ENCODE assay signal across 8 cellular contexts in the genomic region with DNA sequence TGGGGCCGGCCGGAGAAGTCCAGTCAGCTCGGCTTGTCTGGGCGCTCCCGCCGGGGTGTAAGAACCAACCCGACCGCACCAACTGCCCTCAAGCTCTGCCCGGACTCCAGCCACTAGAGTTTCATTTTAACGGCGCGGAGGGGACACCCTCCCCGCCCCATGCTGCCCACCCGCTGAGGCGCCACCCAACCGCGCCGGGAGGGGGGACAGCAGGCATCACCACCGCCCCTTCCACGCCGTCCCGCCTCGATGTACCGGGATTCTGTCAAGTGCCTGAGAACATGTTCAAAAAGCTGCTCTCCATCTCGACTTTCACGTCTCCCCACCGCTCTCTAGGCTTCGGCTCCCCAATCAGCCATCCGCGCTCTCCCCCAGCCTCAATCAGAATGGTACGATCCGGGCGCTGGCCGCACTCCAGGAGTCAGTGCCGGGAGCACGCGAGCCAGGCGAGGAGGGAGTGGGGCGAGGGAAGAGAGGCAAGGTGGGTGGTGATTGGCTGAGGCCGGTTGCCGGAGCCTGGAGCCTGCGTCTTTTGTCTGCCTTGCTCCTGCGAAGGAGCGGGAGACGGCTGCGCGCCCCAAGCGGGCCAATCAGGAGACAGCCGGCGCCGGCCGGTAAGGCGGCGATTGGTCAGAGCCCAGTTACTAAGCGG. TPM values are rescaled to one million over a fixed set of nuclear protein-coding genes. Genes with fewer than 3 reads are reported as not detected.
A peak's percentile ranks its signal among the peaks of the same experiment; 100 is the strongest.
DNase-seq lines count a peak whose midpoint lies in the region; ATAC-seq, FAIRE-seq and TF ChIP-seq lines count a peak whose summit lies in the region.

Gene PIK3R3, minus strand, starts transcription at position 101 of the 652 bp plus-strand sequence. CDS start 677 bp downstream, outside the sequence.

- peak; percentile 94 for FAIRE-seq in GM12891 (lab: Jason Lieb, UNC)

- intact Hi-C loops in left cardiac atrium (cut with DNase I) (loop anchor here (5.0 kb wide), 2 partner anchors 40 to 45 kb away; partner anchors contain the start of genes P3R3URF (in 1 of the 2) and TSPAN1 (in 1 of the 2)), posterior vena cava (cut with DNase I) (loop anchor here (5.0 kb wide), 2 partner anchors 40 to 95 kb away; no protein-coding TSS in a partner anchor), upper lobe of right lung (cut with DNase I) (no loop called here)

- H3K4me3 ChIP-seq in upper lobe of right lung: peak within 1 kb of the TSS; percentile 80

- TF ChIP-seq CTCF in upper lobe of right lung (IDR thresholded peaks at IDR 0.05): peak; percentile 28

- H3K27me3 ChIP-seq in upper lobe of right lung: peaks cover 21% of the 10 kb centered on the region

- peak; percentile 95 for TF ChIP-seq POLR2A in GM12891 (IDR thresholded peaks at IDR 0.05; ENCODE audit: low read depth, low read length)

- H3K9me3 ChIP-seq in upper lobe of right lung: no peaks in the 10 kb centered on the region

- H3K36me3 ChIP-seq in upper lobe of right lung: no peaks in the 10 kb centered on the region

- peak; percentile 88 for DNase-seq in GM12891 (ENCODE audit: insufficient read length, low spot score)
- DNase-seq in NCI-H1436 (lab: John Stamatoyannopoulos, UW): peak; percentile 98
- DNase-seq in T-helper 1 cell: peak; percentile 62 to 96 (median 71)
- DNase-seq in amygdala (lab: John Stamatoyannopoulos, UW): peak; percentile 85 to 99 (median 97)
- DNase-seq in left cardiac atrium: peak; percentile 98
- DNase-seq in posterior vena cava (ENCODE audit: low spot score): peak; percentile 99
- DNase-seq in upper lobe of right lung: peak; percentile 99

- H3K27ac ChIP-seq in upper lobe of right lung: peak within 1 kb of the TSS; percentile 97

- peaks cover 16% of the 10 kb centered on the region for H3K4me1 ChIP-seq in upper lobe of right lung

- ATAC-seq in HG02798 (IDR thresholded peaks at IDR 0.05; ENCODE audit: poor library complexity, unreplicated experiment) (peak; percentile 90), left cardiac atrium (peak; percentile 98 to 99), upper lobe of right lung (peak; percentile 99)

TF ChIP-seq in GM12891, 5 proteins besides CTCF, POLR2A, EP300 and RAD21:
- TF ChIP-seq PAX5 (IDR thresholded peaks at IDR 0.05; ENCODE audit: insufficient read depth, low read length, severe bottlenecking): peak; percentile 4
- peak; percentile 76; the same call in 1 of the 2 replicates for TF ChIP-seq POU2F2 (IDR thresholded peaks at IDR 0.05; ENCODE audit: low read depth, low read length)
- peak; percentile 88 for TF ChIP-seq TAF1 (IDR thresholded peaks at IDR 0.05; ENCODE audit: low read depth, low read length)
- no peak for TF ChIP-seq SPI1 (IDR thresholded peaks at IDR 0.05; ENCODE audit: low read depth, low read length)
- peak; percentile 95 for TF ChIP-seq POLR2AphosphoS5 (IDR thresholded peaks at IDR 0.05; ENCODE audit: low read depth, low read length)
TF ChIP-seq in GM12891: peak in this region for 4.

RNA-seq across cellular contexts. Expression of gene PIK3R3, which starts in this region (rescaled TPM):
- polyA plus RNA-seq in GM12891 (2012; ENCODE audit: low read depth, missing spikeins): 5.9 TPM
- total RNA-seq in left cardiac atrium (10 to 100 TPM; 34.9 to 50.9 TPM), posterior vena cava (10 to 100 TPM; 26.0 to 39.7 TPM), upper lobe of right lung (79.8 TPM)

Comparison
In these comparisons a context has a peak if more than half of its experiments do, and no peak if none do; other contexts are left out.
1. Peak in every context shown above with its lines: DNase-seq, ATAC-seq, H3K4me3 ChIP-seq and H3K27ac ChIP-seq.